In genomic region chr18:45774065-45774521, GRCh38 we compare ENCODE assay signal across 11 cellular contexts. TPM values are rescaled to one million over a fixed set of nuclear protein-coding genes. Genes with fewer than 3 reads are reported as not detected.
DNase-seq lines count a peak whose midpoint lies in the region; ATAC-seq and TF ChIP-seq lines count a peak whose summit lies in the region.
"Had no signal": no experiment of that assay in that cellular context is flagged by ENCODE, and none has a peak within 500 bp of the region (broad histone marks: within the 10 kb centered on the region; RNA-seq: fewer than 3 reads in every experiment).

No MANE protein-coding gene starts in this region.

- H3K4me3 Mint-ChIP-seq in activated T-cell treated with anti-CD3 and anti-CD28 coated beads, Interleukin-2, amount 50 U/mL, for 4 hours: peak overlapping the region; percentile 39

- no peak for ATAC-seq in activated T-cell treated with anti-CD3 and anti-CD28 coated beads, Interleukin-2, amount 50 U/mL, for 4 hours
- ATAC-seq in HG03521 (IDR thresholded peaks at IDR 0.05; ENCODE audit: unreplicated experiment) (peak; percentile 53), HG03565 (IDR thresholded peaks at IDR 0.05; ENCODE audit: unreplicated experiment) (no peak)

- H3K27me3 ChIP-seq in tibial artery: no peaks in the 10 kb centered on the region

- H3K9me3 Mint-ChIP-seq in activated T-cell treated with anti-CD3 and anti-CD28 coated beads, Interleukin-2, amount 50 U/mL, for 4 hours: no peaks in the 10 kb centered on the region

- H3K4me1 ChIP-seq in tibial artery (peaks cover 0 to 72% (median 21%) of the 10 kb centered on the region in 4 donors), OCI-LY7 (ENCODE audit: insufficient read depth, low read length, poor library complexity, severe bottlenecking) (no peaks in the 10 kb centered on the region)
- H3K4me1 ChIP-seq: Caco-2 had no signal

- H3K27ac ChIP-seq in tibial artery (peak overlapping the region; percentile 71 to 84), OCI-LY7 (ENCODE audit: low read depth, low read length, poor library complexity, severe bottlenecking) (no peak overlapping the region)

- POLR2A ChIA-PET in OCI-LY7 (lab: Charles Lee): no interaction called here

- H3K4me1 Mint-ChIP-seq in activated T-cell treated with anti-CD3 and anti-CD28 coated beads, Interleukin-2, amount 50 U/mL, for 4 hours (ENCODE audit: low read depth): peaks cover 29% of the 10 kb centered on the region

- H3K36me3 ChIP-seq in tibial artery (no peaks in the 10 kb centered on the region), OCI-LY7 (ENCODE audit: insufficient read depth, low read length) (no peaks in the 10 kb centered on the region)

- H4K20me1 ChIP-seq in OCI-LY7 (ENCODE audit: insufficient read depth, low read length): no peaks in the 10 kb centered on the region

- no peak overlapping the region for H3K4me2 ChIP-seq in OCI-LY7 (ENCODE audit: low read length)

- no peak for TF ChIP-seq CTCF in tibial artery (IDR thresholded peaks at IDR 0.05)
- TF ChIP-seq CTCF in OCI-LY7 (conservative IDR thresholded peaks at IDR 0.05; ENCODE audit: low read length): no peak

- H3K4me3 ChIP-seq in tibial artery (no peak overlapping the region), OCI-LY7 (ENCODE audit: low read depth, low read length, poor library complexity, severe bottlenecking) (no peak overlapping the region)

- H3K36me3 Mint-ChIP-seq in activated T-cell treated with anti-CD3 and anti-CD28 coated beads, Interleukin-2, amount 50 U/mL, for 4 hours (ENCODE audit: insufficient read depth): no peaks in the 10 kb centered on the region

- H3K79me2 ChIP-seq in OCI-LY7 (ENCODE audit: insufficient read depth, low read depth, low read length): no peaks in the 10 kb centered on the region

- peaks cover 10% of the 10 kb centered on the region for H3K27me3 Mint-ChIP-seq in activated T-cell treated with anti-CD3 and anti-CD28 coated beads, Interleukin-2, amount 50 U/mL, for 4 hours (ENCODE audit: low read depth)

- H3K9me3 ChIP-seq in tibial artery (no peaks in the 10 kb centered on the region), OCI-LY7 (ENCODE audit: low read length) (no peaks in the 10 kb centered on the region)
- H3K9me3 ChIP-seq: Caco-2 had no signal

- no peak overlapping the region for H2AFZ ChIP-seq in OCI-LY7 (ENCODE audit: low read length)

- no peak for DNase-seq in activated T-cell treated with anti-CD3 and anti-CD28 coated beads, Interleukin-2, amount 50 U/mL, for 4 hours
- no peak for DNase-seq in activated T-cell treated with anti-CD3 and anti-CD28 coated beads, Interleukin-2, amount 50 U/mL, for 48 hours
- peak; percentile 50 for DNase-seq in amniotic epithelial cell (ENCODE audit: low read depth)
- no peak for DNase-seq in tibial artery
- DNase-seq in pons (ENCODE audit: low spot score): no peak
- no peak for DNase-seq in OCI-LY7 (ENCODE audit: low spot score)
- DNase-seq: Caco-2, cortex of kidney, naive B cell had no signal

- CTCF ChIA-PET in OCI-LY7 (lab: Charles Lee; ENCODE audit: unreplicated experiment): no interaction called here

- BruUV-seq in OCI-LY7 (replicated peaks; lab: Mats Ljungman, UMichigan): no TSS peak

- intact Hi-C loops in tibial artery (cut with DNase I; ENCODE audit: low total_unique reads): no loop called here
- intact Hi-C loops in OCI-LY7 (cut with micrococcal nuclease; ENCODE audit: unreplicated experiment): no loop called here

- no peaks in the 10 kb centered on the region for H3K9me2 ChIP-seq in OCI-LY7 (ENCODE audit: insufficient read depth, low read length)

RNA-seq across cellular contexts. Expression of gene SLC14A1, which starts 50.1 kb away (rescaled TPM):
- under 1 TPM in 1 of 3 donors, not detected in 2; 0.24 TPM for total RNA-seq in activated T-cell treated with anti-CD3 and anti-CD28 coated beads, Interleukin-2, amount 50 U/mL, for 4 hours
- total RNA-seq in OCI-LY7 (2014; rRNA removed; shearing (Covaris generic)): 0.06 TPM in 1 of 2 replicates, not detected in the other
- not detected in 2 replicates for total RNA-seq in OCI-LY7 (2022)
- total RNA-seq: Caco-2 had no signal

RNA-seq across cellular contexts. Expression of gene SIGLEC15, which starts 51.4 kb away (rescaled TPM):
- not detected for total RNA-seq in activated T-cell treated with anti-CD3 and anti-CD28 coated beads, Interleukin-2, amount 50 U/mL, for 4 hours
- not detected in 2 replicates for total RNA-seq in OCI-LY7 (2014; rRNA removed; shearing (Covaris generic))
- total RNA-seq in OCI-LY7 (2022): not detected in 2 replicates
- total RNA-seq: Caco-2 had no signal
